Comparison of ENCODE assay signal across 23 cellular contexts in the genomic region with DNA sequence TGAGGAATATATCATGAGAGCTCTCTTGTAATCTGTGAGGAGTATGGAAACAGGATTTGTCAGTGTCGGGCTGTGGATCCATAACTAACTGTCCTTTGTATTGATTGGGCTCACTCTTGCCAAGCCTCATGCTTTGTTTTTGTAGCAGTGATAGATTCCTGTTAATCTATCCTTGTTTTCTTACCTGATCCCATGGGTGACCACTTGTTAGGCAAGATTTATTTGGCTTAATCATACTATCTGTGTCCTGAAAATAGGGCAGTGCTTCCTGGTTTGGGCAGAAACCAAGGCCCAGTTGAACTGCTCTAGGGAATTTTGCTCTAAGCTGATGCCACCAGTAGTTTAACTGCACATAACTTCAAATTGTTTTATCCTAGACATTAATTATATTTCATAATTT.
"Had no signal": no experiment of that assay in that cellular context is flagged by ENCODE, and none has a peak within 500 bp of the region (broad histone marks: within the 10 kb centered on the region; RNA-seq: fewer than 3 reads in every experiment).

No MANE protein-coding gene starts in this region.

- H3K9me3 Mint-ChIP-seq: activated B cell treated with CpG ODN at 0.5 μM for 24 hours; activated CD4-positive, alpha-beta T cell treated with anti-CD3 and anti-CD28 coated beads, Interleukin-2, amount 10 ng/mL, durations not matched to agents 24 days and 14 days; effector memory CD8-positive, alpha-beta T cell; memory B cell; natural killer cell; stimulated activated naive CD8-positive, alpha-beta T cell treated with anti-CD3 and anti-CD28 coated beads, Interleukin-15, Interleukin-2, amounts not matched to agents 100 ng/mL and 50 ng/mL, for 24 hours had no signal

- H3K27ac Mint-ChIP-seq: activated B cell treated with CpG ODN at 0.5 μM for 24 hours; activated CD4-positive, alpha-beta T cell treated with anti-CD3 and anti-CD28 coated beads, Interleukin-2, amount 10 ng/mL, durations not matched to agents 24 days and 14 days; effector memory CD8-positive, alpha-beta T cell; memory B cell; natural killer cell; stimulated activated naive CD8-positive, alpha-beta T cell treated with anti-CD3 and anti-CD28 coated beads, Interleukin-15, Interleukin-2, amounts not matched to agents 100 ng/mL and 50 ng/mL, for 24 hours had no signal

- H3K36me3 ChIP-seq: gastroesophageal sphincter, neutrophil, SJCRH30, upper lobe of right lung had no signal

- H3K9me3 ChIP-seq: gastroesophageal sphincter, heart right ventricle, mucosa of descending colon, neutrophil, SJCRH30, testis, upper lobe of right lung had no signal

- H3K27ac ChIP-seq: brain microvascular endothelial cell, epithelial cell of prostate, neutrophil, SJCRH30, testis, upper lobe of right lung had no signal

- H3K27me3 ChIP-seq: brain microvascular endothelial cell, gastroesophageal sphincter, heart right ventricle, neutrophil, SJCRH30, testis, upper lobe of right lung had no signal

- H3K4me3 Mint-ChIP-seq: activated B cell treated with CpG ODN at 0.5 μM for 24 hours; activated CD4-positive, alpha-beta T cell treated with anti-CD3 and anti-CD28 coated beads, Interleukin-2, amount 10 ng/mL, durations not matched to agents 24 days and 14 days; effector memory CD8-positive, alpha-beta T cell; memory B cell; natural killer cell; stimulated activated naive CD8-positive, alpha-beta T cell treated with anti-CD3 and anti-CD28 coated beads, Interleukin-15, Interleukin-2, amounts not matched to agents 100 ng/mL and 50 ng/mL, for 24 hours had no signal

- H3K27me3 Mint-ChIP-seq: activated B cell treated with CpG ODN at 0.5 μM for 24 hours; activated CD4-positive, alpha-beta T cell treated with anti-CD3 and anti-CD28 coated beads, Interleukin-2, amount 10 ng/mL, durations not matched to agents 24 days and 14 days; effector memory CD8-positive, alpha-beta T cell; memory B cell; stimulated activated naive CD8-positive, alpha-beta T cell treated with anti-CD3 and anti-CD28 coated beads, Interleukin-15, Interleukin-2, amounts not matched to agents 100 ng/mL and 50 ng/mL, for 24 hours had no signal

- H3K4me3 ChIP-seq: gastroesophageal sphincter, heart right ventricle, mucosa of descending colon, SJCRH30, testis, upper lobe of right lung had no signal

- DNase-seq: activated B cell treated with CpG ODN at 0.5 μM for 24 hours; activated CD4-positive, alpha-beta T cell treated with anti-CD3 and anti-CD28 coated beads, Interleukin-2, amount 10 ng/mL, durations not matched to agents 24 days and 14 days; activated CD8-positive, alpha-beta memory T cell treated with anti-CD3 and anti-CD28 coated beads for 24 hours; activated naive CD4-positive, alpha-beta T cell treated with Interleukin-2 at 50 U/mL for 16 hours; amygdala; brain microvascular endothelial cell; dermis blood vessel endothelial cell; effector memory CD8-positive, alpha-beta T cell; heart right ventricle; left colon; mucosa of descending colon; natural killer cell; posterior cingulate gyrus; right cardiac atrium; SJCRH30; T-helper 2 cell; testis; upper lobe of right lung had no signal

- H3K36me3 Mint-ChIP-seq: natural killer cell had no signal

- ATAC-seq: effector memory CD8-positive, alpha-beta T cell; gastroesophageal sphincter; heart right ventricle; left colon; mucosa of descending colon; natural killer cell; right cardiac atrium; upper lobe of right lung had no signal
